8 cellular contexts compared by ENCODE assay signal in genomic region chr16:85610446-85611204, GRCh38. TPM values are rescaled to one million over a fixed set of nuclear protein-coding genes. Genes with fewer than 3 reads are reported as not detected.
DNase-seq lines count a peak whose midpoint lies in the region; ATAC-seq and TF ChIP-seq lines count a peak whose summit lies in the region.

No MANE protein-coding gene starts in this region.

- DNase-seq in AML-193 (lab: John Stamatoyannopoulos, UW) (peak; percentile 76 to 81), KBM-7 (peak; percentile 93), Peyer's patch (peak; percentile 85 to 93 (median 92)), fibroblast of gingiva (ENCODE audit: low read depth) (peak; percentile 73), naive B cell (peak; percentile 83)
- DNase-seq in activated T-cell treated with anti-CD3 and anti-CD28 coated beads, Interleukin-2, amount 50 U/mL, for 72 hours, result peak; percentile 88 to 93
- peak; percentile 77 to 85 for DNase-seq in stimulated activated CD8-positive, alpha-beta memory T cell treated with anti-CD3 and anti-CD28 coated beads, Interleukin-7, amount 100 ng/mL, for 4 hours (ENCODE audit: low read depth in 2 of 2)

- H3K27me3 ChIP-seq in Peyer's patch, result no peaks in the 10 kb centered on the region

- no peaks in the 10 kb centered on the region for H3K27me3 Mint-ChIP-seq in activated T-cell treated with anti-CD3 and anti-CD28 coated beads, Interleukin-2, amount 50 U/mL, for 72 hours (ENCODE audit: low read depth)
- peaks cover 0 to 3% (median 0%) of the 10 kb centered on the region in 3 donors for H3K27me3 Mint-ChIP-seq in naive B cell

- H3K27ac Mint-ChIP-seq in activated T-cell treated with anti-CD3 and anti-CD28 coated beads, Interleukin-2, amount 50 U/mL, for 72 hours, result no peak overlapping the region
- peak overlapping the region in 5 of 6 donors; percentile 36 to 86 (median 75) for H3K27ac Mint-ChIP-seq in naive B cell

- H3K36me3 ChIP-seq in Peyer's patch, result no peaks in the 10 kb centered on the region

- peak overlapping the region; percentile 87 to 93 (median 90) for H3K27ac ChIP-seq in Peyer's patch

- H3K9me3 Mint-ChIP-seq in activated T-cell treated with anti-CD3 and anti-CD28 coated beads, Interleukin-2, amount 50 U/mL, for 72 hours, result no peaks in the 10 kb centered on the region
- no peaks in the 10 kb centered on the region for H3K9me3 Mint-ChIP-seq in naive B cell

- peak; percentile 99 to 100 (median 99) for TF ChIP-seq CTCF in Peyer's patch (IDR thresholded peaks at IDR 0.05)

- ATAC-seq in GM19351 (IDR thresholded peaks at IDR 0.05; ENCODE audit: unreplicated experiment), result peak; percentile 37
- ATAC-seq in activated T-cell treated with anti-CD3 and anti-CD28 coated beads, Interleukin-2, amount 50 U/mL, for 72 hours (replicated peaks in 1 of 2), result peak; percentile 58 to 74
- ATAC-seq in naive B cell (ENCODE audit: low read depth in 2 of 2), result peak; percentile 57 to 64

- H3K4me1 ChIP-seq in Peyer's patch, result peaks cover 7 to 78% (median 41%) of the 10 kb centered on the region in 4 donors

- no peak for TF ChIP-seq POLR2A in Peyer's patch (IDR thresholded peaks at IDR 0.05)

- H3K4me3 ChIP-seq in Peyer's patch, result peak overlapping the region; percentile 64 to 82 (median 65)

- H3K36me3 Mint-ChIP-seq in activated T-cell treated with anti-CD3 and anti-CD28 coated beads, Interleukin-2, amount 50 U/mL, for 72 hours (ENCODE audit: insufficient read depth in 2 of 2), result no peaks in the 10 kb centered on the region
- H3K36me3 Mint-ChIP-seq in naive B cell, result no peaks in the 10 kb centered on the region

- in situ Hi-C loops in KBM-7 (cut with MboI; ENCODE audit: low pct_unique_long_range_greater_than_20kb, low sequenced_read_pairs), result no loop called here

- H3K4me3 Mint-ChIP-seq in activated T-cell treated with anti-CD3 and anti-CD28 coated beads, Interleukin-2, amount 50 U/mL, for 72 hours, result peak overlapping the region; percentile 75 to 79
- H3K4me3 Mint-ChIP-seq in naive B cell, result peak overlapping the region; percentile 79 to 90 (median 86)

- peaks cover 33% of the 10 kb centered on the region for H3K4me1 Mint-ChIP-seq in activated T-cell treated with anti-CD3 and anti-CD28 coated beads, Interleukin-2, amount 50 U/mL, for 72 hours (ENCODE audit: low read depth)
- H3K4me1 Mint-ChIP-seq in naive B cell, result peaks cover 45 to 59% (median 57%) of the 10 kb centered on the region in 3 donors

- no peaks in the 10 kb centered on the region for H3K9me3 ChIP-seq in Peyer's patch

RNA-seq across cellular contexts. Expression of gene GSE1, which starts 2.5 kb away (rescaled TPM):
- 100 to 1,000 TPM in 3 of 4 donors, 10 to 100 TPM in 1; 79.7 to 196 (median 143) TPM for total RNA-seq in Peyer's patch
- total RNA-seq in activated T-cell treated with anti-CD3 and anti-CD28 coated beads, Interleukin-2, amount 50 U/mL, for 72 hours, result 10 to 100 TPM; 26.7 to 30.9 TPM
- 1 to 10 TPM in 5 of 6 donors, under 1 TPM in 1; 1.00 to 8.3 (median 3.9) TPM for polyA plus RNA-seq in naive B cell (ENCODE audit: low read depth in 6 of 6)

Comparison
In these comparisons a context has a peak if more than half of its experiments do, and no peak if none do; other contexts are left out.
1. Peak in every context shown above with its lines: DNase-seq, ATAC-seq, H3K4me3 ChIP-seq and H3K27ac ChIP-seq.